Comparison of ENCODE assay signal across 8 cellular contexts in genomic region chr7:25856056-25856780, GRCh38.
DNase-seq lines count a peak whose midpoint lies in the region; ATAC-seq and TF ChIP-seq lines count a peak whose summit lies in the region.

No MANE protein-coding gene starts in this region.

- H3K27ac ChIP-seq in Karpas-422 (ENCODE audit: low read length): no peak overlapping the region
- peak overlapping the region; percentile 95 to 98 for H3K27ac ChIP-seq in mucosa of rectum (ENCODE audit: low read depth in 2 of 2, low read length in 2 of 2)

- no peaks in the 10 kb centered on the region for H3K36me3 ChIP-seq in Caco-2 (ENCODE audit: control insufficient read depth, insufficient read depth, low read length)
- H3K36me3 ChIP-seq in Karpas-422 (ENCODE audit: insufficient read depth, low read length): no peaks in the 10 kb centered on the region
- H3K36me3 ChIP-seq in mucosa of rectum (ENCODE audit: control insufficient read depth in 2 of 2, insufficient read depth in 2 of 2, low read length in 2 of 2): no peaks in the 10 kb centered on the region

- DNase-seq in Caco-2: no peak
- no peak for DNase-seq in Karpas-422
- no peak for DNase-seq in activated naive CD8-positive, alpha-beta T cell treated with anti-CD3 and anti-CD28 coated beads, Interleukin-2, amount 10 ng/mL, durations not matched to agents 7 days and 5 days
- no peak for DNase-seq in effector CD4-positive, alpha-beta T cell
- DNase-seq in activated T-cell treated with anti-CD3 and anti-CD28 coated beads, Interleukin-2, amount 50 U/mL, for 24 hours: no peak
- no peak for DNase-seq in GOT3 (lab: John Stamatoyannopoulos, UW)

- CTCF ChIA-PET in Caco-2 (lab: Charles Lee): no interaction called here

- no peaks in the 10 kb centered on the region for H3K9me3 ChIP-seq in Caco-2
- H3K9me3 ChIP-seq in Karpas-422 (ENCODE audit: low read length): no peaks in the 10 kb centered on the region
- peaks cover 0 to 3% of the 10 kb centered on the region in 2 donors for H3K9me3 ChIP-seq in mucosa of rectum (ENCODE audit: control insufficient read depth in 2 of 2, low read length in 2 of 2)

- H2AFZ ChIP-seq in Karpas-422 (ENCODE audit: low read length): peak overlapping the region; percentile 85; the same call in 1 of the 2 replicates

- H3K27me3 Mint-ChIP-seq in Caco-2 (ENCODE audit: insufficient read depth, unreplicated experiment): peaks cover 8% of the 10 kb centered on the region
- peaks cover 59% of the 10 kb centered on the region for H3K27me3 Mint-ChIP-seq in activated naive CD8-positive, alpha-beta T cell treated with anti-CD3 and anti-CD28 coated beads, Interleukin-2, amount 10 ng/mL, durations not matched to agents 7 days and 5 days
- H3K27me3 Mint-ChIP-seq in activated T-cell treated with anti-CD3 and anti-CD28 coated beads, Interleukin-2, amount 50 U/mL, for 24 hours: peaks cover 34% of the 10 kb centered on the region

- peak overlapping the region; percentile 94 for H3K4me2 ChIP-seq in Karpas-422 (ENCODE audit: low read depth, low read length, poor library complexity, severe bottlenecking)

- H3K27me3 ChIP-seq in Caco-2 (replicated peaks; ENCODE audit: control insufficient read depth, insufficient read depth, low read length) (no peaks in the 10 kb centered on the region), Karpas-422 (ENCODE audit: low read length) (no peaks in the 10 kb centered on the region), mucosa of rectum (ENCODE audit: control insufficient read depth in 2 of 2, insufficient read depth in 2 of 2, low read length in 2 of 2) (peaks cover 9 to 11% of the 10 kb centered on the region in 2 donors)

- no peaks in the 10 kb centered on the region for H3K9me3 Mint-ChIP-seq in Caco-2 (ENCODE audit: unreplicated experiment)
- H3K9me3 Mint-ChIP-seq in activated naive CD8-positive, alpha-beta T cell treated with anti-CD3 and anti-CD28 coated beads, Interleukin-2, amount 10 ng/mL, durations not matched to agents 7 days and 5 days: peaks cover 3% of the 10 kb centered on the region
- H3K9me3 Mint-ChIP-seq in activated T-cell treated with anti-CD3 and anti-CD28 coated beads, Interleukin-2, amount 50 U/mL, for 24 hours: peaks cover 4% of the 10 kb centered on the region

- H3K4me3 Mint-ChIP-seq in Caco-2 (ENCODE audit: unreplicated experiment): no peak overlapping the region
- no peak overlapping the region for H3K4me3 Mint-ChIP-seq in activated naive CD8-positive, alpha-beta T cell treated with anti-CD3 and anti-CD28 coated beads, Interleukin-2, amount 10 ng/mL, durations not matched to agents 7 days and 5 days
- H3K4me3 Mint-ChIP-seq in activated T-cell treated with anti-CD3 and anti-CD28 coated beads, Interleukin-2, amount 50 U/mL, for 24 hours: no peak overlapping the region

- H3K4me1 ChIP-seq in Caco-2 (peaks cover 9% of the 10 kb centered on the region; the same call in 1 of the 2 replicates), Karpas-422 (ENCODE audit: low read length) (peaks cover 37% of the 10 kb centered on the region), mucosa of rectum (ENCODE audit: control insufficient read depth in 2 of 2, insufficient read depth in 2 of 2, low read length in 2 of 2) (peaks cover 20 to 27% of the 10 kb centered on the region in 2 donors)

- TSS peak; percentile 78 for BruUV-seq in Caco-2 (replicated peaks; lab: Mats Ljungman, UMichigan)

- H3K9ac ChIP-seq in Karpas-422 (ENCODE audit: low read length): peak overlapping the region; percentile 72
- H3K9ac ChIP-seq in mucosa of rectum (ENCODE audit: low read depth in 1 of 2, low read length in 2 of 2): peak overlapping the region; percentile 66 to 87

- peaks cover 13% of the 10 kb centered on the region for H3K36me3 Mint-ChIP-seq in Caco-2 (ENCODE audit: insufficient read depth, unreplicated experiment)
- peaks cover 7% of the 10 kb centered on the region for H3K36me3 Mint-ChIP-seq in activated naive CD8-positive, alpha-beta T cell treated with anti-CD3 and anti-CD28 coated beads, Interleukin-2, amount 10 ng/mL, durations not matched to agents 7 days and 5 days
- H3K36me3 Mint-ChIP-seq in activated T-cell treated with anti-CD3 and anti-CD28 coated beads, Interleukin-2, amount 50 U/mL, for 24 hours (ENCODE audit: low read depth): no peaks in the 10 kb centered on the region

- POLR2A ChIA-PET in Caco-2 (lab: Charles Lee): interaction anchor here (0.5 kb wide), 2 partner anchors 339 to 1175 kb away, joined by 3 read pairs; no protein-coding TSS in a partner anchor
- POLR2A ChIA-PET in activated naive CD8-positive, alpha-beta T cell treated with anti-CD3 and anti-CD28 coated beads, Interleukin-2, amount 10 ng/mL, durations not matched to agents 7 days and 5 days (lab: Charles Lee): interaction anchor here (0.6 to 0.9 kb wide), 2 partner anchors 344 to 1321 kb away, joined by 3 to 5 read pairs; partner anchors contain the start of gene HNRNPA2B1

- no peaks in the 10 kb centered on the region for H3K79me2 ChIP-seq in Karpas-422 (ENCODE audit: low read length)

- peak; percentile 1 for ATAC-seq in activated naive CD8-positive, alpha-beta T cell treated with anti-CD3 and anti-CD28 coated beads, Interleukin-2, amount 10 ng/mL, durations not matched to agents 7 days and 5 days (ENCODE audit: low read depth)
- no peak for ATAC-seq in HG03432 (IDR thresholded peaks at IDR 0.05; ENCODE audit: unreplicated experiment)

- no peak overlapping the region for H3K27ac Mint-ChIP-seq in Caco-2 (ENCODE audit: unreplicated experiment)
- H3K27ac Mint-ChIP-seq in activated naive CD8-positive, alpha-beta T cell treated with anti-CD3 and anti-CD28 coated beads, Interleukin-2, amount 10 ng/mL, durations not matched to agents 7 days and 5 days: no peak overlapping the region
- no peak overlapping the region for H3K27ac Mint-ChIP-seq in activated T-cell treated with anti-CD3 and anti-CD28 coated beads, Interleukin-2, amount 50 U/mL, for 24 hours

- H4K20me1 ChIP-seq in Karpas-422 (ENCODE audit: insufficient read depth, low read depth, low read length): no peaks in the 10 kb centered on the region

- intact Hi-C loops in Caco-2 (cut with micrococcal nuclease; ENCODE audit: unreplicated experiment): loop anchor here (10.0 kb wide), 1 partner anchor 731 kb away; the partner anchor contains the start of gene CYCS

- H3K4me1 Mint-ChIP-seq in Caco-2 (ENCODE audit: low read depth, unreplicated experiment): peaks cover 8% of the 10 kb centered on the region
- H3K4me1 Mint-ChIP-seq in activated naive CD8-positive, alpha-beta T cell treated with anti-CD3 and anti-CD28 coated beads, Interleukin-2, amount 10 ng/mL, durations not matched to agents 7 days and 5 days: peaks cover 29% of the 10 kb centered on the region
- H3K4me1 Mint-ChIP-seq in activated T-cell treated with anti-CD3 and anti-CD28 coated beads, Interleukin-2, amount 50 U/mL, for 24 hours (ENCODE audit: low read depth): peaks cover 34% of the 10 kb centered on the region

- no peaks in the 10 kb centered on the region for H3K9me2 ChIP-seq in Karpas-422 (replicated peaks; ENCODE audit: insufficient read depth, low read length)

- H3K4me3 ChIP-seq in Caco-2 (ENCODE audit: low read depth, low read length): peak overlapping the region; percentile 66
- H3K4me3 ChIP-seq in Karpas-422 (ENCODE audit: low read length): peak overlapping the region; percentile 74
- peak overlapping the region; percentile 78 to 84 for H3K4me3 ChIP-seq in mucosa of rectum (ENCODE audit: low read length in 2 of 2)

- no peak for TF ChIP-seq CTCF in Caco-2 (IDR thresholded peaks at IDR 0.05; ENCODE audit: insufficient read depth in 1 of 2, low read depth in 1 of 2, low read length in 1 of 2, severe bottlenecking in 1 of 2, unreplicated experiment in 1 of 2)
